ENCODE assay signal across 23 cellular contexts in genomic region chr3:12920967-12921366, GRCh38.
A peak's percentile ranks its signal among the peaks of the same experiment; 100 is the strongest.
DNase-seq lines count a peak whose midpoint lies in the region; ATAC-seq, FAIRE-seq and TF ChIP-seq lines count a peak whose summit lies in the region.
"Had no signal": no experiment of that assay in that cellular context is flagged by ENCODE, and none has a peak within 500 bp of the region (broad histone marks: within the 10 kb centered on the region; RNA-seq: fewer than 3 reads in every experiment).

No MANE protein-coding gene starts in this region.

- no peaks in the 10 kb centered on the region for H3K9me3 ChIP-seq in BLaER1
- H3K9me3 ChIP-seq in HEK293 (ENCODE audit: control insufficient read depth, insufficient read depth, low read depth, low read length): no peaks in the 10 kb centered on the region
- no peaks in the 10 kb centered on the region for H3K9me3 ChIP-seq in GM12878 (replicated peaks; ENCODE audit: control insufficient read depth, insufficient read depth, low read length)
- H3K9me3 ChIP-seq in esophagus squamous epithelium: no peaks in the 10 kb centered on the region
- H3K9me3 ChIP-seq: A549, BE2C, Caco-2 had no signal

- DNase-seq in GM12878 (ENCODE audit: low read depth, low spot score): no peak
- DNase-seq in stimulated activated naive B cell treated with anti-CD40 and anti-IgM and Interleukin-4, amounts not matched to agents 10 μg/mL and 1 μg/mL and 100 μg/mL, for 72 hours: no peak
- no peak for DNase-seq in esophagus squamous epithelium (lab: John Stamatoyannopoulos, UW)
- DNase-seq: 8988T; ACHN; AML-193; BE2C; Caco-2; CD4-positive, CD25-positive, alpha-beta regulatory T cell; CD8-positive, alpha-beta T cell; DMS153; DND-41; H9; HFFc6 had no signal

- TF ChIP-seq RAD21 in GM12878 (IDR thresholded peaks at IDR 0.05; ENCODE audit: insufficient read depth, low read depth, low read length): no peak

- H3K79me2 ChIP-seq in GM12878 (ENCODE audit: control insufficient read depth, insufficient read depth, low read length): no peaks in the 10 kb centered on the region

- POLR2A ChIA-PET in HEK293 (lab: Yijun Ruan, JAX) (no interaction called here), GM12878 (lab: Charles Lee) (no interaction called here)

- no peak for FAIRE-seq in GM12878 (lab: Jason Lieb, UNC)
- FAIRE-seq: A549, G401.6 had no signal

- H3K27ac Mint-ChIP-seq in stimulated activated naive B cell treated with anti-CD40 and anti-IgM and Interleukin-4, amounts not matched to agents 10 μg/mL and 1 μg/mL and 100 μg/mL, for 72 hours: peak overlapping the region; percentile 38
- H3K27ac Mint-ChIP-seq: CD4-positive, CD25-positive, alpha-beta regulatory T cell; CD8-positive, alpha-beta T cell; GM23338; H9; HFFc6 had no signal

- no peak overlapping the region for H2AFZ ChIP-seq in GM12878 (ENCODE audit: control insufficient read depth, low read depth, low read length)
- H2AFZ ChIP-seq: GM23338 had no signal

- TF ChIP-seq POLR2A in GM12878 (IDR thresholded peaks at IDR 0.05; ENCODE audit: low read depth, low read length) (peak; percentile 3; the same call in 1 of the 2 replicates), esophagus squamous epithelium (IDR thresholded peaks at IDR 0.05) (no peak)

- no peak for TF ChIP-seq EP300 in GM12878 (IDR thresholded peaks at IDR 0.05; ENCODE audit: borderline replicate concordance in 1 of 2, control insufficient read depth in 1 of 2, low read depth in 2 of 2, low read length in 2 of 2)

- H3K27me3 ChIP-seq in BLaER1: no peaks in the 10 kb centered on the region
- no peaks in the 10 kb centered on the region for H3K27me3 ChIP-seq in GM12878 (replicated peaks in 1 of 2; ENCODE audit: control insufficient read depth in 2 of 2, insufficient read depth in 2 of 2, low read length in 1 of 2)
- no peaks in the 10 kb centered on the region for H3K27me3 ChIP-seq in esophagus squamous epithelium
- H3K27me3 ChIP-seq: BE2C had no signal

- peaks cover 19 to 48% of the 10 kb centered on the region in 2 donors for H3K4me1 Mint-ChIP-seq in stimulated activated naive B cell treated with anti-CD40 and anti-IgM and Interleukin-4, amounts not matched to agents 10 μg/mL and 1 μg/mL and 100 μg/mL, for 72 hours
- H3K4me1 Mint-ChIP-seq: GM23338, H9 had no signal

- H4K20me1 ChIP-seq in BLaER1 (peaks cover 100% of the 10 kb centered on the region), GM12878 (ENCODE audit: control insufficient read depth, insufficient read depth) (no peaks in the 10 kb centered on the region)

- 98% methylated on average over 9 of the region's 9 CpGs for WGBS in GM12878 (ENCODE audit: insufficient coverage, insufficient replicate concordance, low lambda C conversion rate, missing lambda C conversion rate)
- WGBS in esophagus squamous epithelium, 2 donors: 80% methylated on average over 4 of the region's 9 CpGs; no CpG with 5 or more reads in 1 of the 2 donors

- ATAC-seq in GM12878 (no peak), HG02798 (IDR thresholded peaks at IDR 0.05; ENCODE audit: poor library complexity, unreplicated experiment) (no peak), HG02571 (IDR thresholded peaks at IDR 0.05; ENCODE audit: unreplicated experiment) (no peak)
- no peak for ATAC-seq in stimulated activated naive B cell treated with anti-CD40 and anti-IgM and Interleukin-4, amounts not matched to agents 10 μg/mL and 1 μg/mL and 100 μg/mL, for 72 hours (replicated peaks)
- ATAC-seq: CD8-positive, alpha-beta T cell; GM23338; HCT116 had no signal

- no peaks in the 10 kb centered on the region for H3K27me3 Mint-ChIP-seq in stimulated activated naive B cell treated with anti-CD40 and anti-IgM and Interleukin-4, amounts not matched to agents 10 μg/mL and 1 μg/mL and 100 μg/mL, for 72 hours
- H3K27me3 Mint-ChIP-seq: CD4-positive, CD25-positive, alpha-beta regulatory T cell had no signal

- peak overlapping the region; percentile 35 for H3K4me3 ChIP-seq in BLaER1
- H3K4me3 ChIP-seq in HEK293 (ENCODE audit: low read depth, low read length): no peak overlapping the region
- no peak overlapping the region for H3K4me3 ChIP-seq in GM12878
- no peak overlapping the region for H3K4me3 ChIP-seq in esophagus squamous epithelium
- H3K4me3 ChIP-seq: A549, GM23338 had no signal

- no TSS peak for BruUV-seq in GM12878 (replicated peaks; lab: Mats Ljungman, UMichigan)

- CTCF ChIA-PET in HEK293 (lab: Yijun Ruan, JAX): interaction anchor here (1.0 kb wide), 1 partner anchor 80 kb away, joined by 3 read pairs; the partner anchor contains the start of gene RPL32
- CTCF ChIA-PET in GM12878 (lab: Yijun Ruan, JAX): interaction anchor here (1.1 kb wide), 1 partner anchor 12 kb away, joined by 3 read pairs; no protein-coding TSS in a partner anchor

- peaks cover 100% of the 10 kb centered on the region for H3K4me1 ChIP-seq in BLaER1
- no peaks in the 10 kb centered on the region for H3K4me1 ChIP-seq in HEK293 (ENCODE audit: control insufficient read depth, insufficient read depth, low read length)
- H3K4me1 ChIP-seq in GM12878 (ENCODE audit: control insufficient read depth, insufficient read depth, low read length): peaks cover 8% of the 10 kb centered on the region
- H3K4me1 ChIP-seq in esophagus squamous epithelium: peaks cover 0 to 22% (median 0%) of the 10 kb centered on the region in 3 donors
- H3K4me1 ChIP-seq: A549, BE2C, Caco-2 had no signal

- peak overlapping the region; percentile 70 for H3K27ac ChIP-seq in BLaER1
- H3K27ac ChIP-seq in HEK293 (ENCODE audit: extremely low read depth, low read depth, low read length): no peak overlapping the region
- H3K27ac ChIP-seq in GM12878 (ENCODE audit: control insufficient read depth, insufficient read depth): no peak overlapping the region
- no peak overlapping the region for H3K27ac ChIP-seq in esophagus squamous epithelium
- H3K27ac ChIP-seq: A549, C4-2B had no signal

- TF ChIP-seq CTCF in HEK293 (tag by site-specific recombination; IDR thresholded peaks at IDR 0.05): no peak
- no peak for TF ChIP-seq CTCF in GM12878 (IDR thresholded peaks at IDR 0.05 in 2 of 3, conservative IDR thresholded peaks at IDR 0.05 in 1 of 3; ENCODE audit: control insufficient read depth in 2 of 3, extremely low read depth in 1 of 3, insufficient read depth in 1 of 3, low read depth in 3 of 3, low read length in 3 of 3)
- TF ChIP-seq CTCF in esophagus squamous epithelium (IDR thresholded peaks at IDR 0.05): no peak

- H3K9me3 Mint-ChIP-seq in stimulated activated naive B cell treated with anti-CD40 and anti-IgM and Interleukin-4, amounts not matched to agents 10 μg/mL and 1 μg/mL and 100 μg/mL, for 72 hours: no peaks in the 10 kb centered on the region
- H3K9me3 Mint-ChIP-seq: CD4-positive, CD25-positive, alpha-beta regulatory T cell; CD8-positive, alpha-beta T cell; GM23338; H9; HFFc6 had no signal

- in situ Hi-C loops in GM12878 (cut with MboI): no loop called here

- peak overlapping the region; percentile 96 for H3K4me2 ChIP-seq in BLaER1
- no peak overlapping the region for H3K4me2 ChIP-seq in GM12878 (ENCODE audit: control insufficient read depth, insufficient read depth)
- H3K4me2 ChIP-seq: A549, GM23338 had no signal

- intact Hi-C loops in GM12878 (cut with micrococcal nuclease; ENCODE audit: unreplicated experiment) (no loop called here), esophagus squamous epithelium (cut with DNase I) (no loop called here)

- peak overlapping the region; percentile 20; the same call in 1 of the 2 replicates for H3K9ac ChIP-seq in BLaER1
- no peak overlapping the region for H3K9ac ChIP-seq in GM12878 (ENCODE audit: control insufficient read depth, insufficient read depth, low read length)

- H3K36me3 Mint-ChIP-seq in stimulated activated naive B cell treated with anti-CD40 and anti-IgM and Interleukin-4, amounts not matched to agents 10 μg/mL and 1 μg/mL and 100 μg/mL, for 72 hours: peaks cover 28 to 46% of the 10 kb centered on the region in 2 donors

- SMC1A ChIA-PET in GM12878 (lab: Charles Lee; ENCODE audit: uncharacterized antibody, unreplicated experiment): no interaction called here

- H3K36me3 ChIP-seq in BLaER1 (peaks cover 86% of the 10 kb centered on the region), HEK293 (ENCODE audit: control insufficient read depth in 2 of 2, insufficient read depth in 1 of 2, low read length in 2 of 2) (peaks cover 0 to 85% of the 10 kb centered on the region in 2 experiments; a peak in 2 of 3 replicates), GM12878 (ENCODE audit: control insufficient read depth in 2 of 2, insufficient read depth in 2 of 2, low read length in 1 of 2) (peaks cover 17 to 48% of the 10 kb centered on the region in 2 experiments; a peak in 3 of 4 replicates), esophagus squamous epithelium (peaks cover 6 to 95% (median 16%) of the 10 kb centered on the region in 3 donors)

- H3K4me3 Mint-ChIP-seq in stimulated activated naive B cell treated with anti-CD40 and anti-IgM and Interleukin-4, amounts not matched to agents 10 μg/mL and 1 μg/mL and 100 μg/mL, for 72 hours: no peak overlapping the region
- H3K4me3 Mint-ChIP-seq: CD4-positive, CD25-positive, alpha-beta regulatory T cell; CD8-positive, alpha-beta T cell; GM23338; H9; HFFc6 had no signal

- RAD21 ChIA-PET in GM12878 (lab: Charles Lee; ENCODE audit: unreplicated experiment): no interaction called here

TF ChIP-seq in HEK293, 187 proteins besides CTCF, POLR2A, EP300 and RAD21 (continues in another document):
- no peak for TF ChIP-seq ZNF510 (tag by site-specific recombination; IDR thresholded peaks at IDR 0.05; ENCODE audit: insufficient replicate concordance)
- no peak for TF ChIP-seq ZNF221 (tag by site-specific recombination; IDR thresholded peaks at IDR 0.05; ENCODE audit: borderline replicate concordance)

TF ChIP-seq in GM12878, 131 proteins besides CTCF, POLR2A, EP300 and RAD21 (continues in another document):
- TF ChIP-seq MEF2B (IDR thresholded peaks at IDR 0.05; ENCODE audit: partially characterized antibody, poor library complexity, severe bottlenecking) (no peak), ZSCAN29 (IDR thresholded peaks at IDR 0.05) (no peak), TCF12 (IDR thresholded peaks at IDR 0.05; ENCODE audit: low read depth, low read length) (no peak), NR2C2 (IDR thresholded peaks at IDR 0.05; ENCODE audit: borderline replicate concordance, control insufficient read depth, insufficient read length, low read depth) (no peak), RELA (IDR thresholded peaks at IDR 0.05; ENCODE audit: borderline replicate concordance, partially characterized antibody) (no peak), LARP7 (IDR thresholded peaks at IDR 0.05) (no peak), CBX3 (IDR thresholded peaks at IDR 0.05; ENCODE audit: borderline replicate concordance, low read depth) (no peak)
- TF ChIP-seq, protein P1, sequence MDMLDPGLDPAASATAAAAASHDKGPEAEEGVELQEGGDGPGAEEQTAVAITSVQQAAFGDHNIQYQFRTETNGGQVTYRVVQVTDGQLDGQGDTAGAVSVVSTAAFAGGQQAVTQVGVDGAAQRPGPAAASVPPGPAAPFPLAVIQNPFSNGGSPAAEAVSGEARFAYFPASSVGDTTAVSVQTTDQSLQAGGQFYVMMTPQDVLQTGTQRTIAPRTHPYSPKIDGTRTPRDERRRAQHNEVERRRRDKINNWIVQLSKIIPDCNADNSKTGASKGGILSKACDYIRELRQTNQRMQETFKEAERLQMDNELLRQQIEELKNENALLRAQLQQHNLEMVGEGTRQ (IDR thresholded peaks at IDR 0.05; ENCODE audit: borderline replicate concordance, low read depth, low read length): no peak
